Comparison of ENCODE assay signal across 28 cellular contexts in the genomic region with DNA sequence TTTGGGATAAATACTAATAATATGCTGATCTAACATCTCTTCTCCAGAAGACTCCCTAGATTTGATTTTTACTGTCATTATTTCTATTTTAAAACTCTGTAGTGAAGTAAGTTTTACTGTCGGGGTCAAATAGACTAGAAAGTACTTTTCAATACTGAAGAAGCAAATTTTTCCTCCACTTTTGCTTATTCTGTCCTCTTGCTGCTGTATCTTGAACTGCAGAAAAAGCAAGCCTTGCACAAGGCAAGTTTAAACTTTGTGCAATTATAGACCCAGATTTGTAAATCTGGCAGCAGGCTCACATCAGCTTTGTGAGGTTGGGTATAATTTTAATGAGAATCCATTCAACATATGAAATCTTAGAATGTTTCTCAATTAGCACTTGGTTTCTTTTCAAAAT.
"Had no signal": no experiment of that assay in that cellular context is flagged by ENCODE, and none has a peak within 500 bp of the region (broad histone marks: within the 10 kb centered on the region; RNA-seq: fewer than 3 reads in every experiment).

No MANE protein-coding gene starts in this region.

- H3K36me3 ChIP-seq: adrenal gland, breast epithelium, cardiac muscle cell, esophagus squamous epithelium had no signal

- DNase-seq: activated CD4-positive, alpha-beta memory T cell treated with anti-CD3 and anti-CD28 coated beads for 36 hours; activated CD4-positive, alpha-beta T cell treated with anti-CD3 and anti-CD28 coated beads for 36 hours; activated CD4-positive, alpha-beta T cell treated with anti-CD3 and anti-CD28 coated beads, Interleukin-2, amount 10 ng/mL, durations not matched to agents 24 days and 14 days; activated CD4-positive, CD25-positive, alpha-beta regulatory T cell; activated CD4-positive, CD25-positive, alpha-beta regulatory T cell treated with anti-CD3 and anti-CD28 coated beads, Interleukin-2, amount 50 U/mL, for 72 hours; activated CD8-positive, alpha-beta memory T cell treated with anti-CD3 and anti-CD28 coated beads, Interleukin-2, amount 10 ng/mL, durations not matched to agents 7 days and 5 days; activated CD8-positive, alpha-beta memory T cell treated with anti-CD3 and anti-CD28 coated beads, Interleukin-2, amount 50 U/mL, for 4 hours; activated CD8-positive, alpha-beta T cell treated with anti-CD3 and anti-CD28 coated beads, Interleukin-2, amount 10 ng/mL, durations not matched to agents 7 days and 5 days; activated effector memory CD4-positive, alpha-beta T cell treated with anti-CD3 and anti-CD28 coated beads, Interleukin-2, amount 50 U/mL, for 16 hours; activated naive CD4-positive, alpha-beta T cell treated with anti-CD3 and anti-CD28 coated beads for 36 hours; activated naive CD8-positive, alpha-beta T cell treated with anti-CD3 and anti-CD28 coated beads for 36 hours; activated naive CD8-positive, alpha-beta T cell treated with anti-CD3 and anti-CD28 coated beads, Interleukin-2, amount 50 U/mL, for 24 hours; activated T-cell treated with anti-CD3 and anti-CD28 coated beads, Interleukin-2, amount 50 U/mL, for 1 hour; activated T-cell treated with anti-CD3 and anti-CD28 coated beads, Interleukin-2, amount 50 U/mL, for 48 hours; adrenal gland; amygdala; aorta; central memory CD4-positive, alpha-beta T cell; cerebellar nuclear complex; cortex of kidney; effector CD8-positive, alpha-beta T cell; esophagus squamous epithelium; head of caudate nucleus; T-helper 1 cell; T-helper 17 cell had no signal

- ATAC-seq: activated CD4-positive, alpha-beta T cell treated with anti-CD3 and anti-CD28 coated beads for 36 hours; activated CD8-positive, alpha-beta memory T cell treated with anti-CD3 and anti-CD28 coated beads, Interleukin-2, amount 10 ng/mL, durations not matched to agents 7 days and 5 days; activated CD8-positive, alpha-beta T cell treated with anti-CD3 and anti-CD28 coated beads, Interleukin-2, amount 10 ng/mL, durations not matched to agents 7 days and 5 days; activated naive CD8-positive, alpha-beta T cell treated with anti-CD3 and anti-CD28 coated beads, Interleukin-2, amount 50 U/mL, for 24 hours; T-helper 17 cell had no signal

- H3K4me3 ChIP-seq: adrenal gland, breast epithelium, cardiac muscle cell, esophagus squamous epithelium had no signal

- H3K27ac ChIP-seq: adrenal gland, breast epithelium, cardiac muscle cell, epithelial cell of prostate, esophagus squamous epithelium had no signal

- H3K4me1 ChIP-seq: adrenal gland, breast epithelium had no signal

- H3K9me3 ChIP-seq: adrenal gland, breast epithelium, esophagus squamous epithelium had no signal
